Comparison of ENCODE assay signal across 8 cellular contexts in the genomic region with DNA sequence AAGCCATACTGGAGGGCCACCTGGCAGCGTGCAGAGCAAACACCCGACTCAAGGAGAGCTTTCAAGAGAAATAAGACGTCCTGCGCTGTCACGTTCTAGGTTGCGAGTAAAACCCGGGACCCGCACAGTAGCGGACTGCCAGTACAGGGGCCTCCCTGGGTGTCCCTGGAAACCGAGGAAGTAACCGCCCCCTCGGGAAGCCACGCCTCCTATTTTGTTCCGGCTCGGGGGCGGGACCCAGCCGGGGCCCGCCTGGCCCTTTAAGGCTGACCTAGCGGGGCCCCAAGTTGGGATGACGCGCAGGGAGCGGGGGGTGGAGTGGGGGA. TPM values are rescaled to one million over a fixed set of nuclear protein-coding genes. Genes with fewer than 3 reads are reported as not detected.
DNase-seq lines count a peak whose midpoint lies in the region; ATAC-seq, FAIRE-seq and TF ChIP-seq lines count a peak whose summit lies in the region.

No MANE protein-coding gene starts in this region.

- DNase-seq in GM12864 (ENCODE audit: low read depth) (peak; percentile 67), NCI-H1105 (lab: John Stamatoyannopoulos, UW) (peak; percentile 64), T follicular helper cell (ENCODE audit: low read depth) (peak; percentile 91), adrenal gland (peak; percentile 91 to 96 (median 93)), left ventricle myocardium inferior (peak; percentile 94), psoas muscle (peak; percentile 93 to 96), urothelium cell line (ENCODE audit: low spot score) (peak; percentile 97)

- no peaks in the 10 kb centered on the region for H3K27me3 ChIP-seq in adrenal gland
- H3K27me3 ChIP-seq in left ventricle myocardium inferior (ENCODE audit: low read depth): no peaks in the 10 kb centered on the region
- no peaks in the 10 kb centered on the region for H3K27me3 ChIP-seq in psoas muscle (ENCODE audit: insufficient read depth in 3 of 3, low read length in 2 of 3)

- WGBS in adrenal gland, 4 donors: 0 to 2% (median 1%) methylated on average over 3 to 22 of the region's 22 CpGs
- WGBS in psoas muscle, 3 donors: 0 to 1% (median 0%) methylated on average over 16 to 22 of the region's 22 CpGs

- TF ChIP-seq CTCF in GM12864 (IDR thresholded peaks at IDR 0.05; ENCODE audit: low read depth, low read length, missing control alignments): no peak
- TF ChIP-seq CTCF in adrenal gland (IDR thresholded peaks at IDR 0.05): no peak
- TF ChIP-seq CTCF in left ventricle myocardium inferior (IDR thresholded peaks at IDR 0.05; ENCODE audit: borderline replicate concordance): no peak
- TF ChIP-seq CTCF in psoas muscle (IDR thresholded peaks at IDR 0.05): no peak

- H3K27ac ChIP-seq in adrenal gland (peak overlapping the region in 4 of 5 donors; percentile 38 to 97 (median 84)), left ventricle myocardium inferior (replicated peaks) (peak overlapping the region; percentile 98), psoas muscle (peak overlapping the region; percentile 99)

- no peaks in the 10 kb centered on the region for H3K36me3 ChIP-seq in adrenal gland (replicated peaks in 1 of 2)
- no peaks in the 10 kb centered on the region for H3K36me3 ChIP-seq in left ventricle myocardium inferior
- H3K36me3 ChIP-seq in psoas muscle (ENCODE audit: insufficient read depth in 1 of 2, low read depth in 1 of 2): peaks cover 4 to 8% of the 10 kb centered on the region in 2 donors

- intact Hi-C loops in adrenal gland (cut with DNase I): loop anchor here (5.0 to 10.0 kb wide), 2 partner anchors 756 to 758 kb away; no protein-coding TSS in a partner anchor
- intact Hi-C loops in left ventricle myocardium inferior (cut with micrococcal nuclease): loop anchor here (2.0 kb wide), 1 partner anchor 46 kb away; no protein-coding TSS in a partner anchor
- intact Hi-C loops in psoas muscle (cut with DNase I): loop anchor here (1.0 to 10.0 kb wide), 5 partner anchors 36 to 776 kb away; partner anchors contain the start of genes MANF (in 1 of the 2) and RBM15B (in 1 of the 2)

- no peak for TF ChIP-seq POLR2A in adrenal gland (IDR thresholded peaks at IDR 0.05)

- FAIRE-seq in urothelium cell line (lab: Jason Lieb, UNC): no peak

- ATAC-seq in HG02610 (IDR thresholded peaks at IDR 0.05; ENCODE audit: unreplicated experiment) (peak; percentile 64), psoas muscle (peak; percentile 72 to 78 (median 76))

- H3K4me1 ChIP-seq in adrenal gland (replicated peaks in 1 of 2): peaks cover 18 to 49% of the 10 kb centered on the region in 2 donors
- H3K4me1 ChIP-seq in left ventricle myocardium inferior: peaks cover 76% of the 10 kb centered on the region
- peaks cover 44% of the 10 kb centered on the region for H3K4me1 ChIP-seq in psoas muscle

- H3K4me3 ChIP-seq in GM12864 (ENCODE audit: low read depth, low read length) (peak overlapping the region; percentile 68), adrenal gland (peak overlapping the region in 2 of 4 donors; percentile 65 to 92), left ventricle myocardium inferior (peak overlapping the region; percentile 96), psoas muscle (peak overlapping the region; percentile 98)

- H3K9me3 ChIP-seq in adrenal gland (replicated peaks in 1 of 3) (no peaks in the 10 kb centered on the region), left ventricle myocardium inferior (replicated peaks) (no peaks in the 10 kb centered on the region), psoas muscle (no peaks in the 10 kb centered on the region)

RNA-seq across cellular contexts. Expression of gene MAPKAPK3, which starts 0.2 kb away (rescaled TPM):
- total RNA-seq in adrenal gland: 100 to 1,000 TPM in 1 of 8 donors, 10 to 100 TPM in 7; 49.6 to 101 (median 68.2) TPM
- 10 to 100 TPM; 40.6 to 55.0 (median 50.9) TPM for polyA plus RNA-seq in adrenal gland
- total RNA-seq in left ventricle myocardium inferior: 359 TPM
- total RNA-seq in psoas muscle: 100 to 1,000 TPM in 3 of 4 donors, 10 to 100 TPM in 1; 88.2 to 277 (median 187) TPM
- polyA plus RNA-seq in psoas muscle: 100 to 1,000 TPM; 213 to 409 (median 328) TPM

RNA-seq across cellular contexts. Expression of gene CISH, which starts 5.2 kb away (rescaled TPM):
- total RNA-seq in adrenal gland: 10 to 100 TPM in 2 of 8 donors, 1 to 10 TPM in 6; 5.0 to 12.6 (median 6.5) TPM
- 1 to 10 TPM; 1.8 to 9.1 (median 4.7) TPM for polyA plus RNA-seq in adrenal gland
- 16.6 TPM for total RNA-seq in left ventricle myocardium inferior
- 10 to 100 TPM; 16.9 to 75.1 (median 50.4) TPM for total RNA-seq in psoas muscle
- polyA plus RNA-seq in psoas muscle: 10 to 100 TPM; 12.8 to 36.5 (median 18.5) TPM

RNA-seq across cellular contexts. Expression of gene HEMK1, which starts 47.4 kb away (rescaled TPM):
- 10 to 100 TPM in 7 of 8 donors, 1 to 10 TPM in 1; 9.1 to 38.2 (median 18.6) TPM for total RNA-seq in adrenal gland
- polyA plus RNA-seq in adrenal gland: 10 to 100 TPM in 2 of 3 donors, 1 to 10 TPM in 1; 9.3 to 46.4 (median 25.3) TPM
- total RNA-seq in left ventricle myocardium inferior: 16.1 TPM
- total RNA-seq in psoas muscle: 10 to 100 TPM in 2 of 4 donors, 1 to 10 TPM in 2; 6.1 to 16.2 (median 9.3) TPM
- polyA plus RNA-seq in psoas muscle: 10 to 100 TPM in 1 of 3 donors, 1 to 10 TPM in 2; 6.4 to 12.8 (median 10.0) TPM

RNA-seq across cellular contexts. Expression of gene C3orf18, which starts 49.2 kb away (rescaled TPM):
- total RNA-seq in adrenal gland (10 to 100 TPM; 10.6 to 44.3 (median 18.9) TPM), left ventricle myocardium inferior (57.2 TPM), psoas muscle (10 to 100 TPM in 3 of 4 donors, 1 to 10 TPM in 1; 7.3 to 30.1 (median 15.2) TPM)
- polyA plus RNA-seq in adrenal gland (1 to 10 TPM; 6.6 to 9.8 (median 9.0) TPM), psoas muscle (10 to 100 TPM; 14.0 to 26.3 (median 18.8) TPM)

RNA-seq across cellular contexts. Expression of gene DOCK3, which starts 58.0 kb away (rescaled TPM):
- total RNA-seq in adrenal gland (1 to 10 TPM in 7 of 8 donors, under 1 TPM in 1; 0.72 to 4.1 (median 2.7) TPM), left ventricle myocardium inferior (3.9 TPM), psoas muscle (under 1 TPM; 0.46 to 0.91 (median 0.88) TPM)
- polyA plus RNA-seq in adrenal gland (1 to 10 TPM; 2.0 to 8.6 (median 6.0) TPM), psoas muscle (under 1 TPM; 0.01 to 0.91 (median 0.21) TPM)
